ENCODE assay signal across 15 cellular contexts in the genomic region with DNA sequence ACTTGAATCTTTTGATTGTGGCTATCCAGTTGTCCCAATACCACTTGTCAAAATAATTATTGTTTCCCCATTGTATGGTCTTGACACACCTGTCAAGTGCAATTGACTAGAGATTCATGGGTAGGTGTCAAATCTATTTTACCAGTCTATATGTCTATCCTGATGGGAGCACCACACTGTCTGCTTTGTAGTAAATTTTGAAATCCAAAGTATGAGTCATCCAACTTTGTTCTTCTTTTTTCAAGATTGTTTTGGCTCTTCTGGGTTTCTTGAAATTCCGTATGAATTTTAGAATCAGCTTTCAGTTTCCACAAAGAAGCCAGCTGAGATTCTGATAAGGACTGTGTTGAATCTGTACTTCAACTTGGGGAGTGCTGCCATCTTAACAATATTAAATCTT.
DNase-seq lines count a peak whose midpoint lies in the region; ATAC-seq, FAIRE-seq and TF ChIP-seq lines count a peak whose summit lies in the region.
"Had no signal": no experiment of that assay in that cellular context is flagged by ENCODE, and none has a peak within 500 bp of the region (broad histone marks: within the 10 kb centered on the region; RNA-seq: fewer than 3 reads in every experiment).

No MANE protein-coding gene starts in this region.

- H3K9me3 ChIP-seq in neutrophil (no peaks in the 10 kb centered on the region), T-helper 17 cell (ENCODE audit: control insufficient read depth, low read length, poor library complexity, severe bottlenecking) (no peaks in the 10 kb centered on the region)
- H3K9me3 ChIP-seq: thyroid gland had no signal

- no peak overlapping the region for H3K4me3 Mint-ChIP-seq in T-helper 17 cell
- H3K4me3 Mint-ChIP-seq: IgD-negative memory B cell had no signal

- no peaks in the 10 kb centered on the region for H3K27me3 Mint-ChIP-seq in T-helper 17 cell
- H3K27me3 Mint-ChIP-seq: IgD-negative memory B cell had no signal

- DNase-seq in ELR (ENCODE audit: low read depth) (peak; percentile 48), NOMO-1 treated with dmso at 0.1 percent for 144 hours (lab: John Stamatoyannopoulos, UW; ENCODE audit: unreplicated experiment) (peak; percentile 58), choroid plexus epithelial cell (ENCODE audit: low read depth) (peak; percentile 84), T-helper 17 cell (no peak), HTR-8/SVneo (ENCODE audit: insufficient read length, low spot score) (no peak)
- DNase-seq: activated naive CD4-positive, alpha-beta T cell; effector CD4-positive, alpha-beta T cell; NCI-H2171 treated with DMSO at 0.1 percent for 48 hours; nucleus accumbens; thyroid gland had no signal

- no peaks in the 10 kb centered on the region for H3K36me3 ChIP-seq in neutrophil
- H3K36me3 ChIP-seq: thyroid gland had no signal

- no peak for FAIRE-seq in HTR-8/SVneo (lab: Jason Lieb, UNC)
- FAIRE-seq: GM18507 had no signal

- H3K27me3 ChIP-seq in neutrophil = no peaks in the 10 kb centered on the region
- H3K27me3 ChIP-seq: thyroid gland had no signal

- H3K4me3 ChIP-seq in choroid plexus epithelial cell (ENCODE audit: low read depth, low read length) = no peak overlapping the region
- no peak overlapping the region for H3K4me3 ChIP-seq in neutrophil (ENCODE audit: low read depth in 1 of 2, low read length in 1 of 2)
- H3K4me3 ChIP-seq: thyroid gland had no signal

- no peak overlapping the region for H3K27ac Mint-ChIP-seq in T-helper 17 cell
- H3K27ac Mint-ChIP-seq: IgD-negative memory B cell had no signal

- ATAC-seq in T-helper 17 cell = no peak
- no peak for ATAC-seq in HG02840 (IDR thresholded peaks at IDR 0.05; ENCODE audit: low FRiP score, unreplicated experiment)
- ATAC-seq in GM19035 (IDR thresholded peaks at IDR 0.05; ENCODE audit: unreplicated experiment) = no peak

- peaks cover 9% of the 10 kb centered on the region for H3K4me1 Mint-ChIP-seq in T-helper 17 cell

- H3K4me1 ChIP-seq in neutrophil (ENCODE audit: control insufficient read depth in 1 of 2, insufficient read depth in 1 of 2, low read depth in 1 of 2, low read length in 1 of 2) = peaks cover 6 to 14% of the 10 kb centered on the region in 2 experiments

- peak overlapping the region; percentile 56 for H3K27ac ChIP-seq in neutrophil
- H3K27ac ChIP-seq: thyroid gland had no signal

- H3K36me3 Mint-ChIP-seq in T-helper 17 cell (ENCODE audit: low read depth) = no peaks in the 10 kb centered on the region

- no peak for TF ChIP-seq CTCF in choroid plexus epithelial cell (conservative IDR thresholded peaks at IDR 0.05; ENCODE audit: low read depth, low read length)
- TF ChIP-seq CTCF in neutrophil (IDR thresholded peaks at IDR 0.05) = no peak

Comparison
In these comparisons a context has a peak if more than half of its experiments do, and no peak if none do; other contexts are left out.
1. DNase-seq: peak in ELR (single experiment), NOMO-1 treated with dmso at 0.1 percent for 144 hours (single experiment) and choroid plexus epithelial cell (single experiment); none in T-helper 17 cell (0 of 3) and HTR-8/SVneo (single experiment).